2 cellular contexts compared by ENCODE assay signal in genomic region chr1:8249838-8250237, GRCh38.
TF ChIP-seq lines count a peak whose summit lies in the region.

No MANE protein-coding gene starts in this region.

TF ChIP-seq in liver, 16 proteins besides CTCF, POLR2A, EP300 and RAD21 (continued from another document):
- TF ChIP-seq MAX (IDR thresholded peaks at IDR 0.05): no peak

TF ChIP-seq in K562, 482 proteins besides CTCF, POLR2A, EP300 and RAD21 (continued from another document):
- no peak for TF ChIP-seq STAT6 (CRISPR knock-in tag; IDR thresholded peaks at IDR 0.05)
- no peak for TF ChIP-seq TCFL5 (CRISPR knock-in tag; conservative IDR thresholded peaks at IDR 0.05)
- TF ChIP-seq NFATC3 (IDR thresholded peaks at IDR 0.05): no peak
- no peak for TF ChIP-seq SMAD4 (CRISPR knock-in tag; conservative IDR thresholded peaks at IDR 0.05)
- TF ChIP-seq SRSF3 (IDR thresholded peaks at IDR 0.05; ENCODE audit: insufficient read depth, low read length): no peak
- no peak for TF ChIP-seq ZEB2 (IDR thresholded peaks at IDR 0.05)
- 0 out of 4 replicates have a peak, but pooled peaks of 1 of the 2 experiments have one; percentile 11 for TF ChIP-seq TEAD1 (CRISPR knock-in tag; IDR thresholded peaks at IDR 0.05)
- no peak for TF ChIP-seq RHOXF2B (CRISPR knock-in tag; conservative IDR thresholded peaks at IDR 0.05)
- TF ChIP-seq THRA (IDR thresholded peaks at IDR 0.05): no peak
- peak; percentile 28; the same call in 1 of the 2 replicates for TF ChIP-seq ETV5 (CRISPR knock-in tag; IDR thresholded peaks at IDR 0.05; ENCODE audit: low read depth)
- TF ChIP-seq C11orf30 (IDR thresholded peaks at IDR 0.05; ENCODE audit: low read depth): no peak
- TF ChIP-seq ZNF644 (tag; IDR thresholded peaks at IDR 0.05; ENCODE audit: low read depth): no peak
- TF ChIP-seq MAZ (CRISPR knock-in tag; conservative IDR thresholded peaks at IDR 0.05 in 1 of 2, IDR thresholded peaks at IDR 0.05 in 1 of 2): 0 out of 4 replicates have a peak, but pooled peaks of 1 of the 2 experiments have one; percentile 30
- TF ChIP-seq ZNF124 (CRISPR knock-in tag; IDR thresholded peaks at IDR 0.05): no peak
- TF ChIP-seq KAT2B (IDR thresholded peaks at IDR 0.05; ENCODE audit: low read depth, low read length): no peak
- TF ChIP-seq KLF16 (IDR thresholded peaks at IDR 0.05): peak; percentile 57; the same call in 1 of the 2 replicates
- peak; percentile 60 for TF ChIP-seq ARID1B (IDR thresholded peaks at IDR 0.05)
- TF ChIP-seq TEAD4 (IDR thresholded peaks at IDR 0.05; ENCODE audit: low read length): peak; percentile 52; the same call in 1 of the 2 replicates
- TF ChIP-seq TEAD4 (CRISPR knock-in tag; IDR thresholded peaks at IDR 0.05; ENCODE audit: borderline replicate concordance): no peak
- no peak for TF ChIP-seq SP1 (CRISPR knock-in tag; IDR thresholded peaks at IDR 0.05)
- no peak for TF ChIP-seq TBP (optimal IDR thresholded peaks at IDR 0.05; ENCODE audit: low read depth, low read length)
- peak; percentile 34; the same call in 1 of the 2 replicates for TF ChIP-seq SOX6 (IDR thresholded peaks at IDR 0.05)
- no peak for TF ChIP-seq ZNF507 (tag; conservative IDR thresholded peaks at IDR 0.05)
- 0 out of 2 replicates have a peak, but pooled peaks have one; percentile 24 for TF ChIP-seq HES1 (IDR thresholded peaks at IDR 0.05; ENCODE audit: low read depth)
- peak; percentile 36; the same call in 1 of the 2 replicates for TF ChIP-seq TAL1 (IDR thresholded peaks at IDR 0.05)
- no peak for TF ChIP-seq ZNF274 (IDR thresholded peaks at IDR 0.05; ENCODE audit: borderline replicate concordance, low read depth, low read length)
- TF ChIP-seq TCF3 (CRISPR knock-in tag; IDR thresholded peaks at IDR 0.05): peak; percentile 51
- TF ChIP-seq ZKSCAN1 (IDR thresholded peaks at IDR 0.05; ENCODE audit: low read depth, low read length): no peak
- TF ChIP-seq USF1 (CRISPR knock-in tag; IDR thresholded peaks at IDR 0.05): no peak
- no peak for TF ChIP-seq STAG1 (CRISPR knock-in tag; IDR thresholded peaks at IDR 0.05; ENCODE audit: borderline replicate concordance)
- no peak for TF ChIP-seq CUX1 (CRISPR knock-in tag; IDR thresholded peaks at IDR 0.05)
- peak; percentile 99 for TF ChIP-seq ZNF766 (CRISPR knock-in tag; conservative IDR thresholded peaks at IDR 0.05)
- TF ChIP-seq SRSF1 (IDR thresholded peaks at IDR 0.05; ENCODE audit: low read depth, low read length): no peak
- TF ChIP-seq CBFA2T3 (IDR thresholded peaks at IDR 0.05): peak; percentile 35
- no peak for TF ChIP-seq IFI16 (CRISPR knock-in tag; IDR thresholded peaks at IDR 0.05)
- no peak for TF ChIP-seq MLX (CRISPR knock-in tag; conservative IDR thresholded peaks at IDR 0.05)
- no peak for TF ChIP-seq TFE3 (CRISPR knock-in tag; IDR thresholded peaks at IDR 0.05)
